Comparison of ENCODE assay signal across 8 cellular contexts in genomic region chr3:72818092-72818721, GRCh38. TPM values are rescaled to one million over a fixed set of nuclear protein-coding genes. Genes with fewer than 3 reads are reported as not detected.
A peak's percentile ranks its signal among the peaks of the same experiment; 100 is the strongest.
DNase-seq lines count a peak whose midpoint lies in the region; ATAC-seq and TF ChIP-seq lines count a peak whose summit lies in the region.

No MANE protein-coding gene starts in this region.

- H3K9me3 Mint-ChIP-seq in nephron: no peaks in the 10 kb centered on the region

- peaks cover 4% of the 10 kb centered on the region for H3K27me3 Mint-ChIP-seq in nephron (ENCODE audit: low read depth)

- no peak overlapping the region for H3K27ac Mint-ChIP-seq in nephron

- peaks cover 10% of the 10 kb centered on the region for H3K4me1 Mint-ChIP-seq in nephron

- peaks cover 10% of the 10 kb centered on the region for H3K36me3 Mint-ChIP-seq in nephron (ENCODE audit: low read depth)

- DNase-seq in EH (ENCODE audit: low read depth) (peak; percentile 47), LHCN-M2 (ENCODE audit: low read depth) (peak; percentile 29), cardiac fibroblast (ENCODE audit: low read depth in 2 of 2) (peak; percentile 53 to 61)

- no peak overlapping the region for H3K4me3 ChIP-seq in cardiac fibroblast (replicated peaks in 1 of 2; ENCODE audit: low read depth in 2 of 2, low read length in 2 of 2)

- peak; percentile 71 for TF ChIP-seq CTCF in cardiac fibroblast (IDR thresholded peaks at IDR 0.05; ENCODE audit: low read depth, low read length)
- TF ChIP-seq CTCF in nephron (IDR thresholded peaks at IDR 0.05; ENCODE audit: unreplicated experiment in 3 of 3): peak; percentile 56 to 85 (median 69)

- ATAC-seq in HG03159 (IDR thresholded peaks at IDR 0.05; ENCODE audit: unreplicated experiment) (no peak), GM21526 (IDR thresholded peaks at IDR 0.05; ENCODE audit: low FRiP score, unreplicated experiment) (no peak), GM19395 (IDR thresholded peaks at IDR 0.05; ENCODE audit: unreplicated experiment) (no peak), GM18511 (IDR thresholded peaks at IDR 0.05; ENCODE audit: unreplicated experiment) (no peak)

- no peak overlapping the region for H3K4me3 Mint-ChIP-seq in nephron

RNA-seq across cellular contexts. Expression of gene SHQ1, which starts 30.0 kb away (rescaled TPM):
- 20.3 and 21.6 TPM in 2 replicates for total RNA-seq in LHCN-M2 (2014; rRNA removed)
- 9.1 TPM for polyA plus RNA-seq in LHCN-M2 (2012)
